Comparison of ENCODE assay signal across 1 cellular context in the genomic region with DNA sequence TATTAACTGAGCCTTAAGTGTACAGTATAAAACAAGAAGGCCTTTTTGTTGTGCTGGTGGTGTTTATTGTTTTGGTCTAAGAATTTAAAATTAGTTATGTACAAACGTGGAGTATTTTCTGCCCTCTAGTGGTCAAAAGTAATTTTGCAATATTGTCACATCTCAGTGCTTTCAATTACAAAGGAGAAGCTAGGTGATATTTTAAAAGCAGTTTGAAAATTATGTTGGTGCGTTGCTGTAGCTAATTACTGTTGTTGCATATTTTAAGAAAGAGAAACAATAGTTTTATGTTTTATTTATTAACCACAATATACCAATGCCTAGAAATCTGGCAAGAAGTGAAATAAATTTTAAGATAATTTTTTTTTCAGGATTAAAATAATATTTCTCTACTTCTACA.
TF ChIP-seq lines count a peak whose summit lies in the region.

No MANE protein-coding gene starts in this region.

TF ChIP-seq in GM23338, 12 proteins besides CTCF, POLR2A, EP300 and RAD21:
- TF ChIP-seq ZNF114 (CRISPR knock-in tag; IDR thresholded peaks at IDR 0.05) (no peak), NANOG (IDR thresholded peaks at IDR 0.05; ENCODE audit: borderline replicate concordance) (no peak), STAT1 (IDR thresholded peaks at IDR 0.05; ENCODE audit: unreplicated experiment) (no peak), CREB1 (CRISPR knock-in tag; IDR thresholded peaks at IDR 0.05; ENCODE audit: low read depth) (no peak), POLR2AphosphoS5 (IDR thresholded peaks at IDR 0.05; ENCODE audit: low read depth) (no peak), ZNF331 (CRISPR knock-in tag; IDR thresholded peaks at IDR 0.05; ENCODE audit: low read depth) (no peak)
- TF ChIP-seq, protein P1, sequence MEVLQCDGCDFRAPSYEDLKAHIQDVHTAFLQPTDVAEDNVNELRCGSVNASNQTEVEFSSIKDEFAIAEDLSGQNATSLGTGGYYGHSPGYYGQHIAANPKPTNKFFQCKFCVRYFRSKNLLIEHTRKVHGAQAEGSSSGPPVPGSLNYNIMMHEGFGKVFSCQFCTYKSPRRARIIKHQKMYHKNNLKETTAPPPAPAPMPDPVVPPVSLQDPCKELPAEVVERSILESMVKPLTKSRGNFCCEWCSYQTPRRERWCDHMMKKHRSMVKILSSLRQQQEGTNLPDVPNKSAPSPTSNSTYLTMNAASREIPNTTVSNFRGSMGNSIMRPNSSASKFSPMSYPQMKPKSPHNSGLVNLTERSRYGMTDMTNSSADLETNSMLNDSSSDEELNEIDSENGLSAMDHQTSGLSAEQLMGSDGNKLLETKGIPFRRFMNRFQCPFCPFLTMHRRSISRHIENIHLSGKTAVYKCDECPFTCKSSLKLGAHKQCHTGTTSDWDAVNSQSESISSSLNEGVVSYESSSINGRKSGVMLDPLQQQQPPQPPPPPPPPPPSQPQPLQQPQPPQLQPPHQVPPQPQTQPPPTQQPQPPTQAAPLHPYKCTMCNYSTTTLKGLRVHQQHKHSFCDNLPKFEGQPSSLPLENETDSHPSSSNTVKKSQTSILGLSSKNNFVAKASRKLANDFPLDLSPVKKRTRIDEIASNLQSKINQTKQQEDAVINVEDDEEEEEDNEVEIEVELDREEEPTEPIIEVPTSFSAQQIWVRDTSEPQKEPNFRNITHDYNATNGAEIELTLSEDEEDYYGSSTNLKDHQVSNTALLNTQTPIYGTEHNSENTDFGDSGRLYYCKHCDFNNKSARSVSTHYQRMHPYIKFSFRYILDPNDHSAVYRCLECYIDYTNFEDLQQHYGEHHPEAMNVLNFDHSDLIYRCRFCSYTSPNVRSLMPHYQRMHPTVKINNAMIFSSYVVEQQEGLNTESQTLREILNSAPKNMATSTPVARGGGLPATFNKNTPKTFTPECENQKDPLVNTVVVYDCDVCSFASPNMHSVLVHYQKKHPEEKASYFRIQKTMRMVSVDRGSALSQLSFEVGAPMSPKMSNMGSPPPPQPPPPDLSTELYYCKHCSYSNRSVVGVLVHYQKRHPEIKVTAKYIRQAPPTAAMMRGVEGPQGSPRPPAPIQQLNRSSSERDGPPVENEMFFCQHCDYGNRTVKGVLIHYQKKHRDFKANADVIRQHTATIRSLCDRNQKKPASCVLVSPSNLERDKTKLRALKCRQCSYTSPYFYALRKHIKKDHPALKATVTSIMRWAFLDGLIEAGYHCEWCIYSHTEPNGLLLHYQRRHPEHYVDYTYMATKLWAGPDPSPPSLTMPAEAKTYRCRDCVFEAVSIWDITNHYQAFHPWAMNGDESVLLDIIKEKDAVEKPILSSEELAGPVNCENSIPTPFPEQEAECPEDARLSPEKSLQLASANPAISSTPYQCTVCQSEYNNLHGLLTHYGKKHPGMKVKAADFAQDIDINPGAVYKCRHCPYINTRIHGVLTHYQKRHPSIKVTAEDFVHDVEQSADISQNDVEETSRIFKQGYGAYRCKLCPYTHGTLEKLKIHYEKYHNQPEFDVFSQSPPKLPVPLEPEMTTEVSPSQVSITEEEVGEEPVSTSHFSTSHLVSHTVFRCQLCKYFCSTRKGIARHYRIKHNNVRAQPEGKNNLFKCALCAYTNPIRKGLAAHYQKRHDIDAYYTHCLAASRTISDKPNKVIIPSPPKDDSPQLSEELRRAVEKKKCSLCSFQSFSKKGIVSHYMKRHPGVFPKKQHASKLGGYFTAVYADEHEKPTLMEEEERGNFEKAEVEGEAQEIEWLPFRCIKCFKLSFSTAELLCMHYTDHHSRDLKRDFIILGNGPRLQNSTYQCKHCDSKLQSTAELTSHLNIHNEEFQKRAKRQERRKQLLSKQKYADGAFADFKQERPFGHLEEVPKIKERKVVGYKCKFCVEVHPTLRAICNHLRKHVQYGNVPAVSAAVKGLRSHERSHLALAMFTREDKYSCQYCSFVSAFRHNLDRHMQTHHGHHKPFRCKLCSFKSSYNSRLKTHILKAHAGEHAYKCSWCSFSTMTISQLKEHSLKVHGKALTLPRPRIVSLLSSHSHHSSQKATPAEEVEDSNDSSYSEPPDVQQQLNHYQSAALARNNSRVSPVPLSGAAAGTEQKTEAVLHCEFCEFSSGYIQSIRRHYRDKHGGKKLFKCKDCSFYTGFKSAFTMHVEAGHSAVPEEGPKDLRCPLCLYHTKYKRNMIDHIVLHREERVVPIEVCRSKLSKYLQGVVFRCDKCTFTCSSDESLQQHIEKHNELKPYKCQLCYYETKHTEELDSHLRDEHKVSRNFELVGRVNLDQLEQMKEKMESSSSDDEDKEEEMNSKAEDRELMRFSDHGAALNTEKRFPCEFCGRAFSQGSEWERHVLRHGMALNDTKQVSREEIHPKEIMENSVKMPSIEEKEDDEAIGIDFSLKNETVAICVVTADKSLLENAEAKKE (CRISPR knock-in tag; IDR thresholded peaks at IDR 0.05): no peak
- TF ChIP-seq, protein P2, sequence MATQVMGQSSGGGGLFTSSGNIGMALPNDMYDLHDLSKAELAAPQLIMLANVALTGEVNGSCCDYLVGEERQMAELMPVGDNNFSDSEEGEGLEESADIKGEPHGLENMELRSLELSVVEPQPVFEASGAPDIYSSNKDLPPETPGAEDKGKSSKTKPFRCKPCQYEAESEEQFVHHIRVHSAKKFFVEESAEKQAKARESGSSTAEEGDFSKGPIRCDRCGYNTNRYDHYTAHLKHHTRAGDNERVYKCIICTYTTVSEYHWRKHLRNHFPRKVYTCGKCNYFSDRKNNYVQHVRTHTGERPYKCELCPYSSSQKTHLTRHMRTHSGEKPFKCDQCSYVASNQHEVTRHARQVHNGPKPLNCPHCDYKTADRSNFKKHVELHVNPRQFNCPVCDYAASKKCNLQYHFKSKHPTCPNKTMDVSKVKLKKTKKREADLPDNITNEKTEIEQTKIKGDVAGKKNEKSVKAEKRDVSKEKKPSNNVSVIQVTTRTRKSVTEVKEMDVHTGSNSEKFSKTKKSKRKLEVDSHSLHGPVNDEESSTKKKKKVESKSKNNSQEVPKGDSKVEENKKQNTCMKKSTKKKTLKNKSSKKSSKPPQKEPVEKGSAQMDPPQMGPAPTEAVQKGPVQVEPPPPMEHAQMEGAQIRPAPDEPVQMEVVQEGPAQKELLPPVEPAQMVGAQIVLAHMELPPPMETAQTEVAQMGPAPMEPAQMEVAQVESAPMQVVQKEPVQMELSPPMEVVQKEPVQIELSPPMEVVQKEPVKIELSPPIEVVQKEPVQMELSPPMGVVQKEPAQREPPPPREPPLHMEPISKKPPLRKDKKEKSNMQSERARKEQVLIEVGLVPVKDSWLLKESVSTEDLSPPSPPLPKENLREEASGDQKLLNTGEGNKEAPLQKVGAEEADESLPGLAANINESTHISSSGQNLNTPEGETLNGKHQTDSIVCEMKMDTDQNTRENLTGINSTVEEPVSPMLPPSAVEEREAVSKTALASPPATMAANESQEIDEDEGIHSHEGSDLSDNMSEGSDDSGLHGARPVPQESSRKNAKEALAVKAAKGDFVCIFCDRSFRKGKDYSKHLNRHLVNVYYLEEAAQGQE (IDR thresholded peaks at IDR 0.05; ENCODE audit: unreplicated experiment): no peak
